In genomic region chr9:135778421-135778820, GRCh38 we compare ENCODE assay signal across 29 cellular contexts.
DNase-seq lines count a peak whose midpoint lies in the region.
"Had no signal": no experiment of that assay in that cellular context is flagged by ENCODE, and none has a peak within 500 bp of the region (broad histone marks: within the 10 kb centered on the region; RNA-seq: fewer than 3 reads in every experiment).

No MANE protein-coding gene starts in this region.

- no peak overlapping the region for H2BK12ac ChIP-seq in neuronal stem cell (ENCODE audit: low read length)

- H3K27ac ChIP-seq in neuronal stem cell (replicated peaks; ENCODE audit: low read length), result no peak overlapping the region
- H3K27ac ChIP-seq: 22Rv1; A549; BLaER1; BLaER1 treated with 17β-estradiol and CSF1 and Interleukin-3, amounts not matched to agents 10 nM and 100 nM; C4-2B had no signal

- no peak overlapping the region for H3K23ac ChIP-seq in neuronal stem cell (ENCODE audit: low read depth, low read length, poor library complexity)

- DNase-seq in H7 (peak; percentile 60), neuronal stem cell (ENCODE audit: low spot score) (no peak), AG20443 (ENCODE audit: low spot score) (no peak)
- no peak for DNase-seq in activated naive CD4-positive, alpha-beta T cell treated with anti-CD3 and anti-CD28 coated beads, Interleukin-2, amount 50 U/mL, for 16 hours
- DNase-seq: 8988T; ACHN; AML-193; BE2C; C1 segment of cervical spinal cord; Caco-2; Calu3; CD4-positive, alpha-beta memory T cell; CD4-positive, alpha-beta T cell; CD4-positive, CD25-positive, alpha-beta regulatory T cell; CD8-positive, alpha-beta memory T cell; CD8-positive, alpha-beta T cell; COR-L47; DMS 273 treated with DMSO at 0.1 percent for 48 hours; DMS153; DMS53; DMS79; DMS79 treated with DMSO at 0.1 percent for 48 hours; DND-41; EL had no signal

- H3K14ac ChIP-seq in neuronal stem cell (ENCODE audit: low read length), result peak overlapping the region; percentile 97

- H3K9me3 ChIP-seq in neuronal stem cell (replicated peaks in 1 of 2; ENCODE audit: control insufficient read depth in 2 of 2, insufficient read depth in 1 of 2, low read depth in 1 of 2, low read length in 2 of 2), result peaks cover 0 to 4% of the 10 kb centered on the region in 2 donors
- H3K9me3 ChIP-seq: A549; BE2C; BLaER1; BLaER1 treated with 17β-estradiol and CSF1 and Interleukin-3, amounts not matched to agents 10 nM and 100 nM; Caco-2 had no signal

- H2AFZ ChIP-seq in neuronal stem cell (ENCODE audit: low read length), result no peak overlapping the region

- H3K36me3 ChIP-seq in H7 (replicated peaks; ENCODE audit: control insufficient read depth, insufficient read depth, low read length), result no peaks in the 10 kb centered on the region
- H3K36me3 ChIP-seq in neuronal stem cell (replicated peaks in 1 of 2; ENCODE audit: control insufficient read depth in 2 of 2, insufficient read depth in 2 of 2, low read length in 2 of 2), result no peaks in the 10 kb centered on the region
- H3K36me3 ChIP-seq: BLaER1; BLaER1 treated with 17β-estradiol and CSF1 and Interleukin-3, amounts not matched to agents 10 nM and 100 nM had no signal

- no peak overlapping the region for H3K4me2 ChIP-seq in neuronal stem cell (ENCODE audit: insufficient read depth, low read length, poor library complexity, severe bottlenecking)
- H3K4me2 ChIP-seq: A549; BLaER1; BLaER1 treated with 17β-estradiol and CSF1 and Interleukin-3, amounts not matched to agents 10 nM and 100 nM had no signal

- H2BK120ac ChIP-seq in neuronal stem cell (ENCODE audit: low read depth, low read length), result no peak overlapping the region

- H3K27me3 ChIP-seq in H7 (ENCODE audit: control insufficient read depth, insufficient read depth, low read length) (no peaks in the 10 kb centered on the region), neuronal stem cell (ENCODE audit: control insufficient read depth in 3 of 3, insufficient read depth in 3 of 3, low read depth in 1 of 3, low read length in 3 of 3) (peaks cover 0 to 29% (median 0%) of the 10 kb centered on the region in 3 experiments)
- H3K27me3 ChIP-seq: BE2C; BLaER1; BLaER1 treated with 17β-estradiol and CSF1 and Interleukin-3, amounts not matched to agents 10 nM and 100 nM had no signal

- no peak overlapping the region for H4K8ac ChIP-seq in neuronal stem cell (ENCODE audit: low read depth, low read length)

- H3K4me3 ChIP-seq in H7 (ENCODE audit: insufficient read depth, low read depth, low read length) (no peak overlapping the region), neuronal stem cell (ENCODE audit: low read length in 2 of 2) (no peak overlapping the region)
- H3K4me3 ChIP-seq: A549; BLaER1; BLaER1 treated with 17β-estradiol and CSF1 and Interleukin-3, amounts not matched to agents 10 nM and 100 nM had no signal

- peak overlapping the region; percentile 17 for H2BK15ac ChIP-seq in neuronal stem cell (ENCODE audit: low read length)

- H2BK5ac ChIP-seq in neuronal stem cell (ENCODE audit: low read length), result no peak overlapping the region

- peak overlapping the region; percentile 63 for H2AK5ac ChIP-seq in neuronal stem cell (ENCODE audit: low read depth, low read length)

- H3K18ac ChIP-seq in neuronal stem cell (ENCODE audit: low read length), result no peak overlapping the region

- no peak overlapping the region for H4K91ac ChIP-seq in neuronal stem cell (ENCODE audit: low read depth, low read length, poor library complexity)

- peaks cover 6% of the 10 kb centered on the region for H3K79me1 ChIP-seq in neuronal stem cell (ENCODE audit: low read depth, low read length)

- WGBS in neuronal stem cell (ENCODE audit: extremely low coverage in 2 of 2, insufficient read length in 2 of 2, insufficient replicate concordance in 1 of 2), 2 donors, result no CpG with 5 or more reads among the region's 19 CpGs

- H3K4me1 ChIP-seq in neuronal stem cell (ENCODE audit: control insufficient read depth in 2 of 2, insufficient read depth in 1 of 2, low read depth in 1 of 2, low read length in 2 of 2), result peaks cover 0 to 7% of the 10 kb centered on the region in 2 donors
- H3K4me1 ChIP-seq: A549; BE2C; BLaER1; BLaER1 treated with 17β-estradiol and CSF1 and Interleukin-3, amounts not matched to agents 10 nM and 100 nM; Caco-2 had no signal

- no peak overlapping the region for H3K4ac ChIP-seq in neuronal stem cell (ENCODE audit: low read length)

- no peak overlapping the region for H3K9ac ChIP-seq in neuronal stem cell (ENCODE audit: low read depth, low read length, poor library complexity)
- H3K9ac ChIP-seq: BLaER1; BLaER1 treated with 17β-estradiol and CSF1 and Interleukin-3, amounts not matched to agents 10 nM and 100 nM had no signal
